In the genomic region with DNA sequence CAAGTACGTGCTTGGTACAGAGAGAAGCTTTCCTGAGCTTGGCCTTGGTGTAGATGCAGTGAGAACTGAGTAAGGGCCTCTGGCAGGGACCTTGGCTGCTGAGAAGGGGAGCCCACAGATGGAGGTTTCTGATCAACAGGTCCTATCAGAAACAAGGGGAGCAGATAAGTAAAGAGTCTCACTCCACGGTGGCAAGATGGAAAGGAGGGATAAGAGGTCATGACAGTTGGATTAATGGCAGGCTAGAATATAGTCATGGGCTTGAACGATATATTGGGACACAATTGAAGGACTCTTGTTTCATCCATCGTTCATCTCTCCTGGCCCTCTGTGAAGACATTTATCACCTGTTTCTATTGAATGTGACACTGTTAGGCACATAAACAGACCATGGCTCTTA, we compare ENCODE assay signal across 1 cellular context.
TF ChIP-seq lines count a peak whose summit lies in the region.

No MANE protein-coding gene starts in this region.

TF ChIP-seq in HCT116, 20 proteins besides CTCF, POLR2A, EP300 and RAD21 (continued from another document):
- TF ChIP-seq, protein P1, sequence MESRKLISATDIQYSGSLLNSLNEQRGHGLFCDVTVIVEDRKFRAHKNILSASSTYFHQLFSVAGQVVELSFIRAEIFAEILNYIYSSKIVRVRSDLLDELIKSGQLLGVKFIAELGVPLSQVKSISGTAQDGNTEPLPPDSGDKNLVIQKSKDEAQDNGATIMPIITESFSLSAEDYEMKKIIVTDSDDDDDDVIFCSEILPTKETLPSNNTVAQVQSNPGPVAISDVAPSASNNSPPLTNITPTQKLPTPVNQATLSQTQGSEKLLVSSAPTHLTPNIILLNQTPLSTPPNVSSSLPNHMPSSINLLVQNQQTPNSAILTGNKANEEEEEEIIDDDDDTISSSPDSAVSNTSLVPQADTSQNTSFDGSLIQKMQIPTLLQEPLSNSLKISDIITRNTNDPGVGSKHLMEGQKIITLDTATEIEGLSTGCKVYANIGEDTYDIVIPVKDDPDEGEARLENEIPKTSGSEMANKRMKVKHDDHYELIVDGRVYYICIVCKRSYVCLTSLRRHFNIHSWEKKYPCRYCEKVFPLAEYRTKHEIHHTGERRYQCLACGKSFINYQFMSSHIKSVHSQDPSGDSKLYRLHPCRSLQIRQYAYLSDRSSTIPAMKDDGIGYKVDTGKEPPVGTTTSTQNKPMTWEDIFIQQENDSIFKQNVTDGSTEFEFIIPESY (IDR thresholded peaks at IDR 0.05; ENCODE audit: extremely low read depth, insufficient replicate concordance, low read length) = no peak
- TF ChIP-seq YY1 (IDR thresholded peaks at IDR 0.05; ENCODE audit: extremely low read depth, insufficient replicate concordance, low read depth, low read length) (no peak), SRF (IDR thresholded peaks at IDR 0.05; ENCODE audit: low read depth) (no peak), EZH2 (IDR thresholded peaks at IDR 0.05) (no peak)
